ENCODE assay signal across 35 cellular contexts in the genomic region with DNA sequence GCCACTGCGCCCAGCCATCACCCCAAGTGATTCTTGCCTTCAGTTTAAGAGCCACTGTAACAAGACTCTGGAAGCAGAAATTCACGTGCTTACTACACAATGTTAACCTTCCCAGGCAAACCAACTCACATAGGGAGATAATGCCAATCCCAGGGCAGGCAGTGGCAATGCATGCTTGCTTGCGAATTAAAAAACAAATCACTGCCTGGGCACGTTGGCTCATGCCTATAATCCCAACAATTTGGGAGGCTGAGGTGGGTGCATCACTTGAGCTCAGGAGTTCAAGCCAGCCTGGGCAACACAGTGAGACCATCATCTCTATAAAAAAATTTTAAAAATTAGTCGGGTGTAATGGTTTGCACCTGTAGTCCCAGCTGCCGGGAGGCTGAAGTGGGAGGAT.
"Had no signal": no experiment of that assay in that cellular context is flagged by ENCODE, and none has a peak within 500 bp of the region (broad histone marks: within the 10 kb centered on the region; RNA-seq: fewer than 3 reads in every experiment).

No MANE protein-coding gene starts in this region.

- H3K4me1 Mint-ChIP-seq: activated naive CD4-positive, alpha-beta T cell treated with anti-CD3 and anti-CD28 coated beads, Interleukin-2, amount 50 U/mL, for 24 hours; activated T-helper 17 cell treated with anti-CD3 and anti-CD28 coated beads, Interleukin-2, amount 50 U/mL, for 72 hours; central memory CD8-positive, alpha-beta T cell had no signal

- H3K27me3 ChIP-seq: adrenal gland, ascending aorta, breast epithelium, cardiac muscle cell, esophagus muscularis mucosa, foreskin keratinocyte, gastrocnemius medialis, heart left ventricle had no signal

- H3K27me3 Mint-ChIP-seq: activated B cell treated with CpG ODN at 0.5 μM for 24 hours; activated CD8-positive, alpha-beta T cell treated with anti-CD3 and anti-CD28 coated beads for 36 hours; activated naive CD4-positive, alpha-beta T cell treated with anti-CD3 and anti-CD28 coated beads, Interleukin-2, amount 50 U/mL, for 24 hours; activated naive CD8-positive, alpha-beta T cell treated with anti-CD3 and anti-CD28 coated beads for 36 hours; activated naive CD8-positive, alpha-beta T cell treated with anti-CD3 and anti-CD28 coated beads, Interleukin-2, amount 50 U/mL, for 24 hours; activated T-helper 17 cell treated with anti-CD3 and anti-CD28 coated beads, Interleukin-2, amount 50 U/mL, for 72 hours; brain; central memory CD8-positive, alpha-beta T cell; T-helper 17 cell had no signal

- H3K36me3 Mint-ChIP-seq: brain had no signal

- DNase-seq: activated B cell treated with CpG ODN at 0.5 μM for 24 hours; activated CD4-positive, alpha-beta T cell treated with anti-CD3 and anti-CD28 coated beads for 48 hours; activated CD4-positive, alpha-beta T cell treated with anti-CD3 and anti-CD28 coated beads, Interleukin-2, amount 50 U/mL, for 1 hour; activated CD4-positive, alpha-beta T cell treated with anti-CD3 and anti-CD28 coated beads, Interleukin-2, amount 50 U/mL, for 48 hours; activated CD8-positive, alpha-beta memory T cell treated with anti-CD3 and anti-CD28 coated beads for 24 hours; activated CD8-positive, alpha-beta T cell treated with anti-CD3 and anti-CD28 coated beads for 36 hours; activated effector memory CD4-positive, alpha-beta T cell treated with anti-CD3 and anti-CD28 coated beads, Interleukin-2, amount 50 U/mL, for 16 hours; activated naive CD4-positive, alpha-beta T cell treated with anti-CD3 and anti-CD28 coated beads for 36 hours; activated naive CD8-positive, alpha-beta T cell treated with anti-CD3 and anti-CD28 coated beads for 36 hours; activated naive CD8-positive, alpha-beta T cell treated with anti-CD3 and anti-CD28 coated beads, Interleukin-2, amount 50 U/mL, for 24 hours; activated T-cell treated with anti-CD3 and anti-CD28 coated beads, Interleukin-2, amount 50 U/mL, for 4 hours; adrenal gland; amygdala; cortex of kidney; effector memory CD4-positive, alpha-beta T cell; endodermal cell; erythroblast; gastrocnemius medialis; glutamatergic neuron; heart left ventricle; T-helper 1 cell; T-helper 17 cell; T1000; WERI-Rb-1 had no signal

- H3K9me3 Mint-ChIP-seq: activated B cell treated with CpG ODN at 0.5 μM for 24 hours; activated CD8-positive, alpha-beta T cell treated with anti-CD3 and anti-CD28 coated beads for 36 hours; activated naive CD4-positive, alpha-beta T cell treated with anti-CD3 and anti-CD28 coated beads for 36 hours; activated naive CD4-positive, alpha-beta T cell treated with anti-CD3 and anti-CD28 coated beads, Interleukin-2, amount 50 U/mL, for 24 hours; activated naive CD8-positive, alpha-beta T cell treated with anti-CD3 and anti-CD28 coated beads for 36 hours; activated naive CD8-positive, alpha-beta T cell treated with anti-CD3 and anti-CD28 coated beads, Interleukin-2, amount 50 U/mL, for 24 hours; activated T-cell treated with anti-CD3 and anti-CD28 coated beads, Interleukin-2, amount 50 U/mL, for 4 hours; activated T-helper 17 cell treated with anti-CD3 and anti-CD28 coated beads, Interleukin-2, amount 50 U/mL, for 72 hours; central memory CD8-positive, alpha-beta T cell; endodermal cell; T-helper 2 cell treated with Interferon-gamma antibody and Interleukin-4, amounts not matched to agents 5 μg/mL and 100 μg/mL, for 36 hours had no signal

- H3K4me3 Mint-ChIP-seq: activated B cell treated with CpG ODN at 0.5 μM for 24 hours; activated CD8-positive, alpha-beta T cell treated with anti-CD3 and anti-CD28 coated beads for 36 hours; activated naive CD4-positive, alpha-beta T cell treated with anti-CD3 and anti-CD28 coated beads for 36 hours; activated naive CD4-positive, alpha-beta T cell treated with anti-CD3 and anti-CD28 coated beads, Interleukin-2, amount 50 U/mL, for 24 hours; activated naive CD8-positive, alpha-beta T cell treated with anti-CD3 and anti-CD28 coated beads for 36 hours; activated naive CD8-positive, alpha-beta T cell treated with anti-CD3 and anti-CD28 coated beads, Interleukin-2, amount 50 U/mL, for 24 hours; activated T-cell treated with anti-CD3 and anti-CD28 coated beads, Interleukin-2, amount 50 U/mL, for 4 hours; activated T-helper 17 cell treated with anti-CD3 and anti-CD28 coated beads, Interleukin-2, amount 50 U/mL, for 72 hours; brain; central memory CD8-positive, alpha-beta T cell; endodermal cell; T-helper 17 cell; T-helper 2 cell treated with Interferon-gamma antibody and Interleukin-4, amounts not matched to agents 5 μg/mL and 100 μg/mL, for 36 hours had no signal

- H3K27ac ChIP-seq: adrenal gland, ascending aorta, breast epithelium, cardiac muscle cell, esophagus muscularis mucosa, foreskin keratinocyte, gastrocnemius medialis, heart left ventricle, WERI-Rb-1 had no signal

- ATAC-seq: activated CD4-positive, CD25-positive, alpha-beta regulatory T cell treated with anti-CD3 and anti-CD28 coated beads, Interleukin-2, amount 50 U/mL, for 24 hours; activated CD8-positive, alpha-beta T cell treated with anti-CD3 and anti-CD28 coated beads for 36 hours; activated naive CD8-positive, alpha-beta T cell treated with anti-CD3 and anti-CD28 coated beads, Interleukin-2, amount 50 U/mL, for 24 hours; activated T-cell treated with anti-CD3 and anti-CD28 coated beads, Interleukin-2, amount 50 U/mL, for 4 hours; activated T-helper 17 cell treated with anti-CD3 and anti-CD28 coated beads, Interleukin-2, amount 50 U/mL, for 72 hours; foreskin keratinocyte; gastrocnemius medialis; heart left ventricle; T-helper 17 cell had no signal

- H3K27ac Mint-ChIP-seq: activated B cell treated with CpG ODN at 0.5 μM for 24 hours; activated CD8-positive, alpha-beta T cell treated with anti-CD3 and anti-CD28 coated beads for 36 hours; activated naive CD4-positive, alpha-beta T cell treated with anti-CD3 and anti-CD28 coated beads for 36 hours; activated naive CD4-positive, alpha-beta T cell treated with anti-CD3 and anti-CD28 coated beads, Interleukin-2, amount 50 U/mL, for 24 hours; activated naive CD8-positive, alpha-beta T cell treated with anti-CD3 and anti-CD28 coated beads for 36 hours; activated naive CD8-positive, alpha-beta T cell treated with anti-CD3 and anti-CD28 coated beads, Interleukin-2, amount 50 U/mL, for 24 hours; activated T-helper 17 cell treated with anti-CD3 and anti-CD28 coated beads, Interleukin-2, amount 50 U/mL, for 72 hours; brain; endodermal cell; T-helper 17 cell; T-helper 2 cell treated with Interferon-gamma antibody and Interleukin-4, amounts not matched to agents 5 μg/mL and 100 μg/mL, for 36 hours had no signal
